ENCODE assay signal across 29 cellular contexts in the genomic region with DNA sequence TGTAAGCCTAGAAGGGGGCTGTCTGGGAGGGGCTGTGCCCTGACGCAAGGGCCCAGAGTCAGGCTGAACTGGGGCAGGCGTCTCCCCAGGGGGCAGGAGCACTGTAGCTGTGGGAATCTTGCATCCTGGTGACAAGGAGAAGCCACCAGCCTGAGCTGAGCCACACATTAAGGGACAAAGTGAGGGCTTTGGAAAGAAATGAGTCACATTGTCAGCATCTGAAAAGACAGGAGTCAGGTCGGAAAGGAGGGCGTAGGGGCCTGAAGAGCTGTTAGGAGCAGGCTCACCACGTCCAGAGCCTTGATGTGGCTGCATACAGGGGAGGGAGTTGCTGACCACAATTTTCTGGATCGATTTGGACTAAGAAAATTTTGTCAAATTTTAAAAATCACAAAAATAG.
"Had no signal": no experiment of that assay in that cellular context is flagged by ENCODE, and none has a peak within 500 bp of the region (broad histone marks: within the 10 kb centered on the region; RNA-seq: fewer than 3 reads in every experiment).

No MANE protein-coding gene starts in this region.

- H3K9me3 Mint-ChIP-seq: activated naive CD4-positive, alpha-beta T cell treated with anti-CD3 and anti-CD28 coated beads for 36 hours; activated naive CD8-positive, alpha-beta T cell treated with anti-CD3 and anti-CD28 coated beads for 36 hours; activated T-helper 1 cell treated with anti-CD3 and anti-CD28 coated beads, Interleukin-12 subunit alpha, Interleukin-12 subunit beta, Interleukin-2, Interleukin-4 antibody, amounts not matched to agents 30 ng/mL and 10 ng/mL and 1 ng/mL, durations not matched to agents 14 hours and 24 hours and 36 hours; brain; immature natural killer cell; neural crest cell; stimulated activated memory B cell treated with anti-CD40 and anti-IgM and Interleukin-4, amounts not matched to agents 10 μg/mL and 1 μg/mL and 100 μg/mL, for 72 hours; stimulated activated naive CD8-positive, alpha-beta T cell treated with anti-CD3 and anti-CD28 coated beads, Interleukin-15, amount 100 ng/mL, for 72 hours had no signal

- ATAC-seq: activated CD4-positive, CD25-positive, alpha-beta regulatory T cell treated with anti-CD3 and anti-CD28 coated beads, Interleukin-2, amount 50 U/mL, for 24 hours; left lung; stimulated activated memory B cell treated with anti-CD40 and anti-IgM and Interleukin-4, amounts not matched to agents 10 μg/mL and 1 μg/mL and 100 μg/mL, for 72 hours; stimulated activated naive CD8-positive, alpha-beta T cell treated with anti-CD3 and anti-CD28 coated beads, Interleukin-15, amount 100 ng/mL, for 72 hours had no signal

- H3K4me3 Mint-ChIP-seq: activated naive CD4-positive, alpha-beta T cell treated with anti-CD3 and anti-CD28 coated beads for 36 hours; activated naive CD8-positive, alpha-beta T cell treated with anti-CD3 and anti-CD28 coated beads for 36 hours; activated T-helper 1 cell treated with anti-CD3 and anti-CD28 coated beads, Interleukin-12 subunit alpha, Interleukin-12 subunit beta, Interleukin-2, Interleukin-4 antibody, amounts not matched to agents 30 ng/mL and 10 ng/mL and 1 ng/mL, durations not matched to agents 14 hours and 24 hours and 36 hours; brain; immature natural killer cell; mesothelial cell of epicardium; naive B cell; neural crest cell; stimulated activated memory B cell treated with anti-CD40 and anti-IgM and Interleukin-4, amounts not matched to agents 10 μg/mL and 1 μg/mL and 100 μg/mL, for 72 hours; stimulated activated naive CD8-positive, alpha-beta T cell treated with anti-CD3 and anti-CD28 coated beads, Interleukin-15, amount 100 ng/mL, for 72 hours had no signal

- H3K27ac Mint-ChIP-seq: activated naive CD4-positive, alpha-beta T cell treated with anti-CD3 and anti-CD28 coated beads for 36 hours; activated naive CD8-positive, alpha-beta T cell treated with anti-CD3 and anti-CD28 coated beads for 36 hours; activated T-helper 1 cell treated with anti-CD3 and anti-CD28 coated beads, Interleukin-12 subunit alpha, Interleukin-12 subunit beta, Interleukin-2, Interleukin-4 antibody, amounts not matched to agents 30 ng/mL and 10 ng/mL and 1 ng/mL, durations not matched to agents 14 hours and 24 hours and 36 hours; brain; immature natural killer cell; mesothelial cell of epicardium; naive B cell; stimulated activated memory B cell treated with anti-CD40 and anti-IgM and Interleukin-4, amounts not matched to agents 10 μg/mL and 1 μg/mL and 100 μg/mL, for 72 hours; stimulated activated naive CD8-positive, alpha-beta T cell treated with anti-CD3 and anti-CD28 coated beads, Interleukin-15, amount 100 ng/mL, for 72 hours had no signal

- H3K4me1 Mint-ChIP-seq: activated naive CD8-positive, alpha-beta T cell treated with anti-CD3 and anti-CD28 coated beads for 36 hours; immature natural killer cell; naive B cell; neural crest cell; stimulated activated memory B cell treated with anti-CD40 and anti-IgM and Interleukin-4, amounts not matched to agents 10 μg/mL and 1 μg/mL and 100 μg/mL, for 72 hours; stimulated activated naive CD8-positive, alpha-beta T cell treated with anti-CD3 and anti-CD28 coated beads, Interleukin-15, amount 100 ng/mL, for 72 hours had no signal

- DNase-seq: activated CD4-positive, alpha-beta T cell treated with anti-CD3 and anti-CD28 coated beads for 48 hours; activated CD4-positive, alpha-beta T cell treated with anti-CD3 and anti-CD28 coated beads, Interleukin-2, amount 50 U/mL, for 48 hours; activated CD8-positive, alpha-beta memory T cell treated with anti-CD3 and anti-CD28 coated beads, Interleukin-2, amount 50 U/mL, for 4 hours; activated effector memory CD4-positive, alpha-beta T cell treated with anti-CD3 and anti-CD28 coated beads, Interleukin-2, amount 50 U/mL, for 16 hours; activated naive CD4-positive, alpha-beta T cell treated with anti-CD3 and anti-CD28 coated beads for 36 hours; activated naive CD8-positive, alpha-beta T cell treated with anti-CD3 and anti-CD28 coated beads for 36 hours; activated T-cell treated with anti-CD3 and anti-CD28 coated beads, Interleukin-2, amount 50 U/mL, for 1 hour; aorta; cerebellar nuclear complex; colonic mucosa; effector memory CD4-positive, alpha-beta T cell; foreskin fibroblast; hippocampal formation; immature natural killer cell; left lung; naive B cell; occipital lobe; stimulated activated CD4-positive, alpha-beta T cell treated with anti-CD3 and anti-CD28 coated beads, Interleukin-1b, Interleukin-23, amount 100 ng/mL, for 48 hours; stimulated activated CD4-positive, alpha-beta T cell treated with anti-CD3 and anti-CD28 coated beads, Interleukin-4, amount 100 ng/mL, for 4 hours; stimulated activated CD8-positive, alpha-beta memory T cell treated with anti-CD3 and anti-CD28 coated beads, Interleukin-4, amount 100 ng/mL, for 48 hours; stimulated activated naive CD8-positive, alpha-beta T cell treated with anti-CD3 and anti-CD28 coated beads, Interleukin-15, amount 100 ng/mL, for 72 hours; substantia nigra; WERI-Rb-1 had no signal

- H3K36me3 Mint-ChIP-seq: activated naive CD8-positive, alpha-beta T cell treated with anti-CD3 and anti-CD28 coated beads for 36 hours; brain; immature natural killer cell; mesothelial cell of epicardium; naive B cell; stimulated activated memory B cell treated with anti-CD40 and anti-IgM and Interleukin-4, amounts not matched to agents 10 μg/mL and 1 μg/mL and 100 μg/mL, for 72 hours had no signal
